12 cellular contexts compared by ENCODE assay signal in the genomic region with DNA sequence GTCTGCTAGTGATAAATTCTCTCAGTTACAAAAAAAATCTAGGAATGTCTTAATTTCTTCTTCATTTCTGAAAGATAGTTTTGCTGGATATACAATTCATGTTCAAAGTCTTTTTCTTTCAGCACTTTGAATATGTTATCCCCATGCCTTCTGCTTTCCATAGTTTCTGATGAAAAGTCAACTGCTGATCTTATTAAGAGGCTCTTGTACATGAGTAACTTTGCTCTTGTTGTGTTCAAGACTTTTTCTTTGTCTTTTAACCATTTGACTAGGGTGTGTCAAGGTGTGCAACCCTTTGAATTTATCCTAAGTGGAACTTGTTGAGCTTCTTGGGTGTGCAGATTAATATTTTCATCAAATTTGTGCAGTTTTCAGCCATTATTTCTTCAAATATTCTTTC. TPM values are rescaled to one million over a fixed set of nuclear protein-coding genes. Genes with fewer than 3 reads are reported as not detected.
"Had no signal": no experiment of that assay in that cellular context is flagged by ENCODE, and none has a peak within 500 bp of the region (broad histone marks: within the 10 kb centered on the region; RNA-seq: fewer than 3 reads in every experiment).

No MANE protein-coding gene starts in this region.

- H3K4me1 ChIP-seq: HAP-1 had no signal

- H3K4me3 ChIP-seq: GM23248, HAP-1 had no signal

- H3K27ac Mint-ChIP-seq: HFFc6 had no signal

- DNase-seq: GM23248, GOT3, H7, HFFc6, IMR-90, Karpas-422, KBM-7 had no signal

- H3K4me2 ChIP-seq: KMS-11 had no signal

- H3K36me3 ChIP-seq: HAP-1 had no signal

- H3K4me3 Mint-ChIP-seq: HFFc6 had no signal

- H2AFZ ChIP-seq: GM23248 had no signal

- H3K27ac ChIP-seq: GM23248, HL-60, KMS-11 had no signal

- H3K9ac ChIP-seq: GM23248, KMS-11 had no signal

RNA-seq across cellular contexts. Expression of a gene that starts 22.1 kb away (rescaled TPM):
- total RNA-seq: GM23248, H4, H7, HFFc6, HT1080, IMR-90 had no signal
- polyA plus RNA-seq: GM23248, IMR-90 had no signal
